In genomic region chr13:67351114-67351513, GRCh38 we compare ENCODE assay signal across 27 cellular contexts.
"Had no signal": no experiment of that assay in that cellular context is flagged by ENCODE, and none has a peak within 500 bp of the region (broad histone marks: within the 10 kb centered on the region; RNA-seq: fewer than 3 reads in every experiment).

No MANE protein-coding gene starts in this region.

- DNase-seq: stimulated activated CD4-positive, alpha-beta T cell treated with anti-CD3 and anti-CD28 coated beads, Interleukin-2, amount 100 ng/mL, for 48 hours; stimulated activated CD4-positive, alpha-beta T cell treated with anti-CD3 and anti-CD28 coated beads, Interleukin-4, amount 100 ng/mL, for 1 hour; stimulated activated CD4-positive, alpha-beta T cell treated with anti-CD3 and anti-CD28 coated beads, Interleukin-4, amount 100 ng/mL, for 24 hours; stimulated activated CD4-positive, alpha-beta T cell treated with anti-CD3 and anti-CD28 coated beads, Interleukin-4, amount 100 ng/mL, for 4 hours; stimulated activated CD8-positive, alpha-beta memory T cell treated with anti-CD3 and anti-CD28 coated beads, Interleukin-4, amount 100 ng/mL, for 48 hours; stimulated activated naive B cell treated with anti-CD40 and anti-IgM and Interleukin-4, amounts not matched to agents 10 μg/mL and 1 μg/mL and 100 μg/mL, for 72 hours; stimulated activated naive CD4-positive, alpha-beta T cell; stimulated activated naive CD4-positive, alpha-beta T cell treated with Interleukin-2 at 50 U/mL for 16 hours; stimulated activated naive CD8-positive, alpha-beta T cell treated with anti-CD3 and anti-CD28 coated beads, Interleukin-15, amount 100 ng/mL, for 72 hours; stimulated activated naive CD8-positive, alpha-beta T cell treated with anti-CD3 and anti-CD28 coated beads, Interleukin-15, Interleukin-2, amounts not matched to agents 100 U/mL and 50 U/mL, for 24 hours; stomach; substantia nigra; testis; thyroid gland; tibial artery; transverse colon; trophoblast cell; upper lobe of left lung; upper lobe of right lung; uterus had no signal

- H3K4me1 ChIP-seq: stomach, suprapubic skin, testis, thyroid gland, tibial artery, transverse colon, upper lobe of left lung, upper lobe of right lung, uterus, vagina had no signal

- ATAC-seq: stimulated activated effector memory CD8-positive, alpha-beta T cell treated with anti-CD3 and anti-CD28 coated beads, Interleukin-12 subunit alpha, Interleukin-12 subunit beta, amount 100 ng/mL, for 72 hours; stimulated activated memory B cell treated with anti-CD40 and anti-IgM and Interleukin-4, amounts not matched to agents 10 μg/mL and 1 μg/mL and 100 μg/mL, for 72 hours; stimulated activated naive B cell treated with anti-CD40 and anti-IgM and Interleukin-4, amounts not matched to agents 10 μg/mL and 1 μg/mL and 100 μg/mL, for 72 hours; stimulated activated naive CD8-positive, alpha-beta T cell treated with anti-CD3 and anti-CD28 coated beads, Interleukin-15, amount 100 ng/mL, for 72 hours; stimulated activated naive CD8-positive, alpha-beta T cell treated with anti-CD3 and anti-CD28 coated beads, Interleukin-15, Interleukin-2, amounts not matched to agents 100 U/mL and 50 U/mL, for 24 hours; upper lobe of right lung had no signal

- H3K27me3 ChIP-seq: stomach, suprapubic skin, testis, thyroid gland, tibial artery, tibial nerve, transverse colon, upper lobe of left lung, upper lobe of right lung, uterus, vagina had no signal

- H3K36me3 ChIP-seq: stomach, suprapubic skin, thoracic aorta, thyroid gland, tibial artery, tibial nerve, transverse colon, upper lobe of left lung, upper lobe of right lung, uterus, vagina had no signal

- H3K27ac ChIP-seq: stomach, suprapubic skin, testis, thoracic aorta, thyroid gland, tibial artery, tibial nerve, transverse colon, upper lobe of left lung, upper lobe of right lung, uterus, vagina had no signal

- H3K4me3 ChIP-seq: stomach, suprapubic skin, testis, thoracic aorta, thyroid gland, tibial artery, tibial nerve, transverse colon, upper lobe of left lung, upper lobe of right lung, uterus, vagina had no signal

- FAIRE-seq: urothelium cell line had no signal

- H3K9me3 ChIP-seq: suprapubic skin, testis, thoracic aorta, thyroid gland, tibial artery, tibial nerve, transverse colon, upper lobe of left lung, upper lobe of right lung, uterus, vagina had no signal
